25 cellular contexts compared by ENCODE assay signal in genomic region chr14:87935895-87936294, GRCh38. TPM values are rescaled to one million over a fixed set of nuclear protein-coding genes. Genes with fewer than 3 reads are reported as not detected.
A peak's percentile ranks its signal among the peaks of the same experiment; 100 is the strongest.
DNase-seq lines count a peak whose midpoint lies in the region; ATAC-seq and TF ChIP-seq lines count a peak whose summit lies in the region.
"Had no signal": no experiment of that assay in that cellular context is flagged by ENCODE, and none has a peak within 500 bp of the region (broad histone marks: within the 10 kb centered on the region; RNA-seq: fewer than 3 reads in every experiment).

No MANE protein-coding gene starts in this region.

- TF ChIP-seq CTCF in mucosa of descending colon (IDR thresholded peaks at IDR 0.05) (no peak), lower lobe of right lung (IDR thresholded peaks at IDR 0.05) (no peak)

- peak; percentile 2 for DNase-seq in ELF-1 (ENCODE audit: low read depth, low spot score)
- DNase-seq in NCI-H146 treated with DMSO at 0.1 percent for 48 hours (lab: John Stamatoyannopoulos, UW; ENCODE audit: unreplicated experiment) = peak; percentile 53
- peak; percentile 16 to 58 for DNase-seq in NCI-H526 (lab: John Stamatoyannopoulos, UW)
- no peak for DNase-seq in mucosa of descending colon
- DNase-seq in lower lobe of right lung = no peak
- DNase-seq in HCEC 1CT = no peak
- DNase-seq: activated CD4-positive, alpha-beta T cell treated with anti-CD3 and anti-CD28 coated beads, Interleukin-2, amount 10 ng/mL, durations not matched to agents 24 days and 14 days; activated CD8-positive, alpha-beta memory T cell treated with anti-CD3 and anti-CD28 coated beads, Interleukin-2, amount 10 ng/mL, durations not matched to agents 7 days and 5 days; activated naive CD4-positive, alpha-beta T cell treated with anti-CD3 and anti-CD28 coated beads, Interleukin-2, amount 10 ng/mL, durations not matched to agents 7 days and 5 days; amygdala; effector CD4-positive, alpha-beta T cell; GDM1; GM23248; head of caudate nucleus; HFFc6; MM.1S; Peyer's patch; T-helper 1 cell had no signal

- H3K4me1 ChIP-seq in mucosa of descending colon (ENCODE audit: low read depth) (no peaks in the 10 kb centered on the region), lower lobe of right lung (no peaks in the 10 kb centered on the region)
- H3K4me1 ChIP-seq: breast epithelium, Peyer's patch, SJSA1 had no signal

- no peaks in the 10 kb centered on the region for H3K27me3 ChIP-seq in lower lobe of right lung (ENCODE audit: low read depth)
- H3K27me3 ChIP-seq: breast epithelium, neutrophil, Peyer's patch, SJSA1 had no signal

- H3K4me3 ChIP-seq in mucosa of descending colon = no peak overlapping the region
- no peak overlapping the region for H3K4me3 ChIP-seq in lower lobe of right lung
- H3K4me3 ChIP-seq: breast epithelium, GM23248, Peyer's patch, SJSA1 had no signal

- intact Hi-C loops in mucosa of descending colon (cut with DNase I, micrococcal nuclease) = no loop called here
- intact Hi-C loops in lower lobe of right lung (cut with DNase I) = no loop called here

- ATAC-seq in mucosa of descending colon = peak; percentile 66
- no peak for ATAC-seq in lower lobe of right lung
- ATAC-seq in HG02840 (IDR thresholded peaks at IDR 0.05; ENCODE audit: low FRiP score, unreplicated experiment) = no peak
- no peak for ATAC-seq in HG03039 (IDR thresholded peaks at IDR 0.05; ENCODE audit: unreplicated experiment)
- ATAC-seq: activated CD8-positive, alpha-beta memory T cell treated with anti-CD3 and anti-CD28 coated beads, Interleukin-2, amount 10 ng/mL, durations not matched to agents 7 days and 5 days had no signal

- no peaks in the 10 kb centered on the region for H3K9me3 ChIP-seq in mucosa of descending colon
- H3K9me3 ChIP-seq in lower lobe of right lung = no peaks in the 10 kb centered on the region
- H3K9me3 ChIP-seq: breast epithelium, neutrophil, Peyer's patch, SJSA1 had no signal

- no peak overlapping the region for H3K27ac ChIP-seq in lower lobe of right lung
- H3K27ac ChIP-seq: breast epithelium, C4-2B, GM23248, neutrophil, Peyer's patch, SJSA1 had no signal

- H3K36me3 ChIP-seq in mucosa of descending colon (ENCODE audit: low read depth) (no peaks in the 10 kb centered on the region), lower lobe of right lung (peaks cover 47% of the 10 kb centered on the region)
- H3K36me3 ChIP-seq: breast epithelium, SJSA1 had no signal

RNA-seq across cellular contexts. Expression of gene GALC, which starts 57.1 kb away (rescaled TPM):
- total RNA-seq in mucosa of descending colon = 10 to 100 TPM; 21.2 to 29.8 (median 24.3) TPM
- 59.4 TPM for total RNA-seq in lower lobe of right lung
- total RNA-seq: HT-29 had no signal

Comparison
In these comparisons a context has a peak if more than half of its experiments do, and no peak if none do; other contexts are left out.
1. DNase-seq: peak in ELF-1 (single experiment), NCI-H146 treated with DMSO at 0.1 percent for 48 hours (single experiment) and NCI-H526 (2 of 2); none in mucosa of descending colon (0 of 3), lower lobe of right lung (single experiment) and HCEC 1CT (single experiment).